ENCODE assay signal across 8 cellular contexts in the genomic region with DNA sequence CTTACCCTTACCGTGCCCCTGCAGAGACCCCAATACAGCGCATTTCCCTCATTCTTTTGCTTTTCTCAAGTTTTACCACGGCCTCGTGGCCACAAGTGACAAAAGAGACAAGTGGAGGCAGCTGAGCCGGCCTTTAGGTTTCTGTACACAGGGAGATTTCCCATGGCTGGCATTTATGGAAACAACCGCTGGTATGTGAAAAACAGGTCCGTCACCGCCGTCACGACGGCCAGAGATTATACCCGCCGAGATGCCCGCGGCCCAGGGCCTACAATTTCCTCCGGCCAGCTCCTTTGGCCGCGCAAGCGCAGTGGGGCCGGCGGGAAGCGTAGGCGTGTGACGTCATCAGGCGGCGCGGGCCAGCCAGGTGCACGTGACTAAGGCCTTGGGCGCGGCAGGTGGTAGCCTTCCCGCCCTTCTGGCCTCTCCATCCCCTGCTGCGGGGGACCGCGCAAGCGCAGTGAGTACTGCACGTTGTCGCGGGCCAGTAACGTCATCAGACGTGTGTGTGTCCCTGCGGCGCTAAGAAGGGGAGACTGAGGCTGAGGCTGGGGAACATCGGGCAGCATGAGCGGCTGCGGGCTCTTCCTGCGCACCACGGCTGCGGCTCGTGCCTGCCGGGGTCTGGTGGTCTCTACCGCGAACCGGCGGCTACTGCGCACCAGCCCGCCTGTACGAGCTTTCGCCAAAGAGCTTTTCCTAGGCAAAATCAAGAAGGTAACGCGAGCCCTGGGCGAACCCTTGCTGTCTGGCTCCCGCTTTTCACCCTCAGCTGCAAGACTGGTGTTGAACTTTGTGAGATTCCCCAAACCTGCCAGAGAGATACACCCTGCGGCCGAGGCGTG.
DNase-seq lines count a peak whose midpoint lies in the region; ATAC-seq lines count a peak whose summit lies in the region.

A gene (plus strand): TSS at position 496 of the 845 bp plus-strand sequence. CDS start 72 bp downstream, at position 568.

- H3K9ac ChIP-seq in BLaER1 treated with 17β-estradiol and CSF1 and Interleukin-3, amounts not matched to agents 10 nM and 100 nM, result peak within 1 kb of the TSS; percentile 86 to 94 (median 91)

- H4K20me1 ChIP-seq in BLaER1 treated with 17β-estradiol and CSF1 and Interleukin-3, amounts not matched to agents 10 nM and 100 nM, result peaks cover 0 to 23% (median 7%) of the 10 kb centered on the region in 11 experiments; a peak in 11 of 22 replicates

- H3K27ac ChIP-seq in BLaER1 treated with 17β-estradiol and CSF1 and Interleukin-3, amounts not matched to agents 10 nM and 100 nM, result peak within 1 kb of the TSS; percentile 78 to 97 (median 94)

- H3K4me3 ChIP-seq in BLaER1 treated with 17β-estradiol and CSF1 and Interleukin-3, amounts not matched to agents 10 nM and 100 nM, result peak within 1 kb of the TSS; percentile 69 to 92 (median 80)

- no peaks in the 10 kb centered on the region for H3K9me3 ChIP-seq in BLaER1 treated with 17β-estradiol and CSF1 and Interleukin-3, amounts not matched to agents 10 nM and 100 nM (replicated peaks in 1 of 11)

- H3K27me3 ChIP-seq in BLaER1 treated with 17β-estradiol and CSF1 and Interleukin-3, amounts not matched to agents 10 nM and 100 nM, result no peaks in the 10 kb centered on the region

- peaks cover 21 to 41% (median 33%) of the 10 kb centered on the region in 11 experiments for H3K36me3 ChIP-seq in BLaER1 treated with 17β-estradiol and CSF1 and Interleukin-3, amounts not matched to agents 10 nM and 100 nM

- peak within 1 kb of the TSS; percentile 87 to 97 (median 96) for H3K4me2 ChIP-seq in BLaER1 treated with 17β-estradiol and CSF1 and Interleukin-3, amounts not matched to agents 10 nM and 100 nM

- DNase-seq in NCI-H748 (lab: John Stamatoyannopoulos, UW; ENCODE audit: unreplicated experiment) (peak; percentile 93), dedifferentiated amniotic fluid mesenchymal stem cell (ENCODE audit: extremely low spot score) (peak; percentile 95), left kidney (ENCODE audit: low read depth, low spot score) (peak; percentile 99)
- DNase-seq in activated CD4-positive, alpha-beta T cell treated with anti-CD3 and anti-CD28 coated beads, Interleukin-2, amount 50 U/mL, for 1 hour, result peak; percentile 96
- peak; percentile 97 to 98 for DNase-seq in stimulated activated CD4-positive, alpha-beta T cell treated with anti-CD3 and anti-CD28 coated beads, Interleukin-2, amount 100 ng/mL, for 24 hours

- ATAC-seq in GM19351 (IDR thresholded peaks at IDR 0.05; ENCODE audit: unreplicated experiment) (peak; percentile 93), HG03521 (IDR thresholded peaks at IDR 0.05; ENCODE audit: unreplicated experiment) (peak; percentile 92)

- peaks cover 41 to 61% (median 46%) of the 10 kb centered on the region in 10 experiments for H3K4me1 ChIP-seq in BLaER1 treated with 17β-estradiol and CSF1 and Interleukin-3, amounts not matched to agents 10 nM and 100 nM

Comparison
In these comparisons a context has a peak if more than half of its experiments do, and no peak if none do; other contexts are left out.
1. Peak in every context shown above with its lines: DNase-seq, ATAC-seq, H3K4me3 ChIP-seq and H3K27ac ChIP-seq.